Comparison of ENCODE assay signal across 22 cellular contexts in the genomic region with DNA sequence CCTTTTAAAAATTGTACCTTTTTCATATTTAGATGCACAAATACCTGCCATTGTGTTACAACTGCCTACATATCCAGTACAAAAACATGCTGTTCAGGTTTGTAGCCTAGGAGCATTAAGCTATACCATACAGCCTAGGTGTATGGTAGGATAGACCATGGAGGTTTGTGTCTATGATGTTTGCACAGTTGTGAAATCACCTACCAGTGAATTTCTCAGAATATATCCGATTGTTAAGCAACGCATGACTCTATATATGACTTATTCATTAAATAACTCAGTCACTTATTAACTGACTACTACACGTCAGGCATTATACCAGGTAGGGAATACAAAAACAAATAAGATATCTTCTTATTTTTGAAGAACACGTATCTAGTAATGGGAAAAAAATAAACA. TPM values are rescaled to one million over a fixed set of nuclear protein-coding genes. Genes with fewer than 3 reads are reported as not detected.
DNase-seq lines count a peak whose midpoint lies in the region; ATAC-seq, FAIRE-seq and TF ChIP-seq lines count a peak whose summit lies in the region.
"Had no signal": no experiment of that assay in that cellular context is flagged by ENCODE, and none has a peak within 500 bp of the region (broad histone marks: within the 10 kb centered on the region; RNA-seq: fewer than 3 reads in every experiment).

No MANE protein-coding gene starts in this region.

- no peaks in the 10 kb centered on the region for H3K36me3 ChIP-seq in small intestine (ENCODE audit: control insufficient read depth in 2 of 2, insufficient read depth in 2 of 2, low read length in 2 of 2)
- H3K36me3 ChIP-seq: BE2C, SJCRH30 had no signal

- H3K27me3 Mint-ChIP-seq in naive thymus-derived CD8-positive, alpha-beta T cell = peaks cover 0 to 6% (median 0%) of the 10 kb centered on the region in 5 donors

- H3K27ac Mint-ChIP-seq in naive thymus-derived CD8-positive, alpha-beta T cell = no peak overlapping the region

- no peaks in the 10 kb centered on the region for H3K4me1 ChIP-seq in small intestine (ENCODE audit: control insufficient read depth in 2 of 2, insufficient read depth in 1 of 2, low read depth in 1 of 2, low read length in 1 of 2)
- H3K4me1 ChIP-seq: BE2C, SJCRH30 had no signal

- no peak for DNase-seq in HTR-8/SVneo (ENCODE audit: insufficient read length, low spot score)
- peak; percentile 30 for DNase-seq in epithelial cell of esophagus (ENCODE audit: low read depth)
- no peak for DNase-seq in left colon
- DNase-seq in small intestine = peak; percentile 71
- DNase-seq in naive thymus-derived CD8-positive, alpha-beta T cell = no peak
- DNase-seq in NCI-H748 (lab: John Stamatoyannopoulos, UW; ENCODE audit: unreplicated experiment) = no peak
- DNase-seq in amniotic stem cell (lab: John Stamatoyannopoulos, UW) = no peak
- DNase-seq: BE2C, HCEC 1CT, Kasumi-1, NCI-H1092 treated with DMSO at 0.1 percent for 48 hours, NCI-H1436, NCI-H187 treated with DMSO at 0.1 percent for 48 hours, NCI-H2171 treated with DMSO at 0.1 percent for 48 hours, NCI-H524, NCI-H774, SJCRH30 had no signal

- POLR2A ChIA-PET in naive thymus-derived CD8-positive, alpha-beta T cell (lab: Charles Lee) = no interaction called here

- peaks cover 0 to 2% of the 10 kb centered on the region in 2 donors for H3K27me3 ChIP-seq in small intestine (ENCODE audit: control insufficient read depth in 2 of 2, insufficient read depth in 2 of 2, low read length in 2 of 2)
- H3K27me3 ChIP-seq: BE2C, SJCRH30 had no signal

- FAIRE-seq in HTR-8/SVneo (lab: Jason Lieb, UNC) (peak; percentile 65), small intestine (lab: Jason Lieb, UNC) (no peak)
- FAIRE-seq: H1, K562 had no signal

- peaks cover 0 to 5% (median 3%) of the 10 kb centered on the region in 4 donors for H3K4me1 Mint-ChIP-seq in naive thymus-derived CD8-positive, alpha-beta T cell

- peaks cover 0 to 6% (median 2%) of the 10 kb centered on the region in 3 donors for H3K36me3 Mint-ChIP-seq in naive thymus-derived CD8-positive, alpha-beta T cell

- ATAC-seq in left colon = peak; percentile 46
- no peak for ATAC-seq in naive thymus-derived CD8-positive, alpha-beta T cell
- no peak for ATAC-seq in HG03108 (IDR thresholded peaks at IDR 0.05; ENCODE audit: unreplicated experiment)
- ATAC-seq: K562, Right ventricle myocardium inferior, SK-N-SH treated with all-trans-retinoic acid at 6 μM for 48 hours had no signal

- H3K4me3 Mint-ChIP-seq in naive thymus-derived CD8-positive, alpha-beta T cell = no peak overlapping the region

- H3K4me3 ChIP-seq in epithelial cell of esophagus (ENCODE audit: low read length) (no peak overlapping the region), small intestine (ENCODE audit: low read depth in 1 of 2, low read length in 2 of 2) (no peak overlapping the region)
- H3K4me3 ChIP-seq: K562, SJCRH30 had no signal

- no peaks in the 10 kb centered on the region for H3K9me3 ChIP-seq in small intestine (ENCODE audit: control insufficient read depth, low read depth)
- H3K9me3 ChIP-seq: BE2C, SJCRH30 had no signal

- H3K9me3 Mint-ChIP-seq in naive thymus-derived CD8-positive, alpha-beta T cell = peaks cover 0 to 11% (median 0%) of the 10 kb centered on the region in 9 donors

- no peak for TF ChIP-seq CTCF in epithelial cell of esophagus (IDR thresholded peaks at IDR 0.05; ENCODE audit: insufficient read depth, low read depth, low read length, missing control alignments)

- H3K27ac ChIP-seq in small intestine (ENCODE audit: low read depth in 1 of 2, low read length in 1 of 2) = peak overlapping the region in 1 of 2 donors; percentile 20
- H3K27ac ChIP-seq: SJCRH30 had no signal

- intact Hi-C loops in left colon (cut with DNase I, micrococcal nuclease) = no loop called here

- 32 to 66% (median 41%) methylated on average over 4 of the region's 4 CpGs for WGBS in small intestine, 3 donors

RNA-seq across cellular contexts. Expression of a gene that starts 26.2 kb away (rescaled TPM):
- 100 to 1,000 TPM in 1 of 2 donors, 10 to 100 TPM in 1; 81.3 to 115 TPM for total RNA-seq in left colon
- polyA plus RNA-seq in small intestine = 10 to 100 TPM; 17.8 to 34.2 (median 20.3) TPM
- 10 to 100 TPM; 60.8 to 76.8 TPM for total RNA-seq in naive thymus-derived CD8-positive, alpha-beta T cell
- 10 to 100 TPM; 13.7 to 14.3 (median 14.0) TPM for polyA plus RNA-seq in naive thymus-derived CD8-positive, alpha-beta T cell

RNA-seq across cellular contexts. Expression of a gene that starts 54.4 kb away (rescaled TPM):
- total RNA-seq in left colon = 10 to 100 TPM; 53.6 to 56.9 TPM
- polyA plus RNA-seq in small intestine = 10 to 100 TPM; 15.4 to 27.1 (median 19.7) TPM
- total RNA-seq in naive thymus-derived CD8-positive, alpha-beta T cell = 10 to 100 TPM; 43.3 to 44.2 TPM
- 10 to 100 TPM; 10.1 to 16.7 (median 13.3) TPM for polyA plus RNA-seq in naive thymus-derived CD8-positive, alpha-beta T cell

Comparison
In these comparisons a context has a peak if more than half of its experiments do, and no peak if none do; other contexts are left out.
1. DNase-seq: peak in epithelial cell of esophagus (single experiment) and small intestine (single experiment); none in HTR-8/SVneo (single experiment), left colon (0 of 2), naive thymus-derived CD8-positive, alpha-beta T cell (0 of 10), NCI-H748 (single experiment) and amniotic stem cell (single experiment).